In genomic region chr5:134905246-134905996, GRCh38 we compare ENCODE assay signal across 8 cellular contexts. TPM values are rescaled to one million over a fixed set of nuclear protein-coding genes. Genes with fewer than 3 reads are reported as not detected.
DNase-seq lines count a peak whose midpoint lies in the region; ATAC-seq, FAIRE-seq and TF ChIP-seq lines count a peak whose summit lies in the region.

No MANE protein-coding gene starts in this region.

- no peaks in the 10 kb centered on the region for H3K79me2 ChIP-seq in keratinocyte (ENCODE audit: control insufficient read depth, insufficient read depth, low read length)

- peak overlapping the region; percentile 94 for H3K4me3 ChIP-seq in WERI-Rb-1 (ENCODE audit: low read depth, low read length)
- H3K4me3 ChIP-seq in bronchial epithelial cell (ENCODE audit: low read depth, low read length): peak overlapping the region; percentile 81
- peak overlapping the region; percentile 68 to 89 (median 78) for H3K4me3 ChIP-seq in keratinocyte (ENCODE audit: control insufficient read depth in 2 of 3, extremely low read depth in 1 of 3, insufficient read depth in 2 of 3, low read depth in 1 of 3, low read length in 3 of 3)

- dilution Hi-C loops in keratinocyte (cut with MboI; ENCODE audit: extremely low pct_ligation_motif_present, low sequenced_read_pairs): no loop called here

- H3K27ac ChIP-seq in WERI-Rb-1 (peak overlapping the region; percentile 95), keratinocyte (ENCODE audit: control insufficient read depth, insufficient read depth, low read length) (peak overlapping the region; percentile 93)

- DNase-seq in Right ventricle myocardium inferior (ENCODE audit: missing footprints): peak; percentile 90
- DNase-seq in cardiac septum (ENCODE audit: low spot score): no peak
- DNase-seq in NCI-H2081 (lab: John Stamatoyannopoulos, UW): peak; percentile 55 to 66
- DNase-seq in WERI-Rb-1: no peak
- peak; percentile 64 for DNase-seq in bronchial epithelial cell (ENCODE audit: low read depth)
- no peak for DNase-seq in keratinocyte (ENCODE audit: low read depth, low spot score)
- peak; percentile 32 to 57 (median 41) for DNase-seq in stimulated activated CD4-positive, alpha-beta T cell treated with anti-CD3 and anti-CD28 coated beads, Interleukin-12 subunit alpha, Interleukin-12 subunit beta, amount 100 ng/mL, for 48 hours (ENCODE audit: low read depth in 2 of 3, low spot score in 1 of 3)

- H3K4me2 ChIP-seq in keratinocyte (ENCODE audit: control insufficient read depth, extremely low read depth, insufficient read depth, low read depth, low read length): peak overlapping the region; percentile 80

- H3K27me3 ChIP-seq in WERI-Rb-1 (ENCODE audit: insufficient read depth, low read depth, severe bottlenecking): no peaks in the 10 kb centered on the region
- H3K27me3 ChIP-seq in bronchial epithelial cell (ENCODE audit: control insufficient read depth, insufficient read depth, low read length): no peaks in the 10 kb centered on the region
- H3K27me3 ChIP-seq in keratinocyte (ENCODE audit: control insufficient read depth, extremely low read depth, insufficient read depth, low read length): no peaks in the 10 kb centered on the region

- H2AFZ ChIP-seq in keratinocyte (ENCODE audit: control insufficient read depth, low read length): peak overlapping the region; percentile 92

- H3K36me3 ChIP-seq in WERI-Rb-1 (peaks cover 6% of the 10 kb centered on the region), bronchial epithelial cell (ENCODE audit: control insufficient read depth, insufficient read depth, low read length) (peaks cover 1% of the 10 kb centered on the region), keratinocyte (ENCODE audit: control insufficient read depth in 2 of 2, extremely low read depth in 1 of 2, insufficient read depth in 2 of 2, low read length in 2 of 2) (peaks cover 0 to 6% of the 10 kb centered on the region in 2 experiments)

- peak; percentile 51 for TF ChIP-seq CTCF in WERI-Rb-1 (IDR thresholded peaks at IDR 0.05; ENCODE audit: low read depth, low read length)
- peak; percentile 55 for TF ChIP-seq CTCF in bronchial epithelial cell (IDR thresholded peaks at IDR 0.05; ENCODE audit: insufficient read depth, low read length, severe bottlenecking)
- peak; percentile 7 to 63 (median 44) for TF ChIP-seq CTCF in keratinocyte (optimal IDR thresholded peaks at IDR 0.05 in 1 of 3, IDR thresholded peaks at IDR 0.05 in 1 of 3, conservative IDR thresholded peaks at IDR 0.05 in 1 of 3; ENCODE audit: extremely low read depth in 1 of 3, insufficient read depth in 2 of 3, low read length in 3 of 3)

- ATAC-seq in Right ventricle myocardium inferior: peak; percentile 55
- peak; percentile 25 for ATAC-seq in HG02938 (IDR thresholded peaks at IDR 0.05; ENCODE audit: unreplicated experiment)

- no peaks in the 10 kb centered on the region for H3K9me3 ChIP-seq in WERI-Rb-1 (ENCODE audit: severe bottlenecking)
- H3K9me3 ChIP-seq in keratinocyte (ENCODE audit: control insufficient read depth, low read depth, low read length): no peaks in the 10 kb centered on the region

- no peaks in the 10 kb centered on the region for H4K20me1 ChIP-seq in keratinocyte (ENCODE audit: control insufficient read depth, extremely low read depth, insufficient read depth, low read length)

- peaks cover 4% of the 10 kb centered on the region for H3K4me1 ChIP-seq in keratinocyte (ENCODE audit: control insufficient read depth, extremely low read depth, insufficient read depth, low read length)

- no peaks in the 10 kb centered on the region for H3K9me1 ChIP-seq in keratinocyte (ENCODE audit: control insufficient read depth, extremely low read depth, insufficient read depth, low read length)

- H3K9ac ChIP-seq in keratinocyte (ENCODE audit: control insufficient read depth, extremely low read depth, insufficient read depth, low read length): peak overlapping the region; percentile 89

- FAIRE-seq in bronchial epithelial cell (lab: Jason Lieb, UNC) (no peak), keratinocyte (lab: Jason Lieb, UNC) (no peak)

- intact Hi-C loops in Right ventricle myocardium inferior (cut with DNase I): loop anchor here (2.0 to 10.0 kb wide), 3 partner anchors 31 to 429 kb away; partner anchors contain the start of genes C5orf24 and TXNDC15
- intact Hi-C loops in cardiac septum (cut with DNase I): loop anchor here (1.0 kb wide), 1 partner anchor 167 kb away; the partner anchor contains the start of gene CAMLG

RNA-seq across cellular contexts. Expression of gene PCBD2, which starts 0.5 kb away (rescaled TPM):
- 24.7 TPM for total RNA-seq in Right ventricle myocardium inferior
- 21.2 TPM for total RNA-seq in cardiac septum
- total RNA-seq in bronchial epithelial cell: 6.8 and 6.9 TPM in 2 replicates
- polyA plus RNA-seq in keratinocyte: 3.8 to 6.2 TPM (median 4.4 TPM) in 3 replicates
- 3.7 TPM for polyA plus RNA-seq in keratinocyte (2011; ENCODE audit: low read depth)
- polyA plus RNA-seq in keratinocyte (2011; cell fraction: cytosol; rRNA removed): 3.3 and 4.1 TPM in 2 replicates
- 5.8 and 6.1 TPM in 2 replicates for polyA plus RNA-seq in keratinocyte (2011; cell fraction: nucleus; rRNA removed)
- polyA plus RNA-seq in keratinocyte (2012; ENCODE audit: low replicate concordance): 3.5 and 3.8 TPM in 2 replicates
- polyA minus RNA-seq in keratinocyte: 2.4 to 4.6 TPM (median 3.2 TPM) in 3 replicates
- polyA minus RNA-seq in keratinocyte (2011; cell fraction: cytosol; rRNA and poly(A)+ RNA removed): 2.1 TPM
- 2.3 and 4.8 TPM in 2 replicates for polyA minus RNA-seq in keratinocyte (2011; cell fraction: nucleus; rRNA and poly(A)+ RNA removed)

RNA-seq across cellular contexts. Expression of gene TXNDC15, which starts 31.2 kb away (rescaled TPM):
- 52.8 TPM for total RNA-seq in Right ventricle myocardium inferior
- 46.6 TPM for total RNA-seq in cardiac septum
- total RNA-seq in bronchial epithelial cell: 45.2 and 45.8 TPM in 2 replicates
- polyA plus RNA-seq in keratinocyte: 24.7 to 35.8 TPM (median 31.4 TPM) in 3 replicates
- polyA plus RNA-seq in keratinocyte (2011; ENCODE audit: low read depth): 34.9 TPM
- polyA plus RNA-seq in keratinocyte (2011; cell fraction: cytosol; rRNA removed): 19.0 and 19.7 TPM in 2 replicates
- polyA plus RNA-seq in keratinocyte (2011; cell fraction: nucleus; rRNA removed): 51.4 and 51.8 TPM in 2 replicates
- 15.5 and 28.2 TPM in 2 replicates for polyA plus RNA-seq in keratinocyte (2012; ENCODE audit: low replicate concordance)
- 10.9 to 29.9 TPM (median 23.7 TPM) in 3 replicates for polyA minus RNA-seq in keratinocyte
- 25.1 TPM for polyA minus RNA-seq in keratinocyte (2011; cell fraction: cytosol; rRNA and poly(A)+ RNA removed)
- polyA minus RNA-seq in keratinocyte (2011; cell fraction: nucleus; rRNA and poly(A)+ RNA removed): 18.1 and 21.5 TPM in 2 replicates

RNA-seq across cellular contexts. Expression of gene C5orf24, which starts 59.7 kb away (rescaled TPM):
- 21.9 TPM for total RNA-seq in Right ventricle myocardium inferior
- total RNA-seq in cardiac septum: 26.6 TPM
- 22.6 and 23.8 TPM in 2 replicates for total RNA-seq in bronchial epithelial cell
- polyA plus RNA-seq in keratinocyte: 29.0 to 36.5 TPM (median 29.6 TPM) in 3 replicates
- polyA plus RNA-seq in keratinocyte (2011; ENCODE audit: low read depth): 18.3 TPM
- 21.4 and 31.3 TPM in 2 replicates for polyA plus RNA-seq in keratinocyte (2011; cell fraction: cytosol; rRNA removed)
- 32.9 and 42.4 TPM in 2 replicates for polyA plus RNA-seq in keratinocyte (2011; cell fraction: nucleus; rRNA removed)
- 17.4 and 22.3 TPM in 2 replicates for polyA plus RNA-seq in keratinocyte (2012; ENCODE audit: low replicate concordance)
- 10.5 to 23.6 TPM (median 15.4 TPM) in 3 replicates for polyA minus RNA-seq in keratinocyte
- 20.3 TPM for polyA minus RNA-seq in keratinocyte (2011; cell fraction: cytosol; rRNA and poly(A)+ RNA removed)
- 15.7 and 28.4 TPM in 2 replicates for polyA minus RNA-seq in keratinocyte (2011; cell fraction: nucleus; rRNA and poly(A)+ RNA removed)

Comparison
In these comparisons a context has a peak if more than half of its experiments do, and no peak if none do; other contexts are left out.
1. DNase-seq: peak in Right ventricle myocardium inferior (single experiment), NCI-H2081 (2 of 2), bronchial epithelial cell (single experiment) and stimulated activated CD4-positive, alpha-beta T cell treated with anti-CD3 and anti-CD28 coated beads, Interleukin-12 subunit alpha, Interleukin-12 subunit beta, amount 100 ng/mL, for 48 hours (3 of 3); none in cardiac septum (single experiment), WERI-Rb-1 (single experiment) and keratinocyte (single experiment).
2. Peak in every context shown above with its lines, with median percentiles within 50 percentile points of each other: H3K4me3 ChIP-seq and CTCF ChIP-seq.